1 cellular context compared by ENCODE assay signal in genomic region chr14:22928237-22929103, GRCh38.
TF ChIP-seq lines count a peak whose summit lies in the region.

No MANE protein-coding gene starts in this region.

TF ChIP-seq in HepG2, 621 proteins besides CTCF, POLR2A, EP300 and RAD21 (continued from another document and continues in another):
- TF ChIP-seq, protein P1, sequence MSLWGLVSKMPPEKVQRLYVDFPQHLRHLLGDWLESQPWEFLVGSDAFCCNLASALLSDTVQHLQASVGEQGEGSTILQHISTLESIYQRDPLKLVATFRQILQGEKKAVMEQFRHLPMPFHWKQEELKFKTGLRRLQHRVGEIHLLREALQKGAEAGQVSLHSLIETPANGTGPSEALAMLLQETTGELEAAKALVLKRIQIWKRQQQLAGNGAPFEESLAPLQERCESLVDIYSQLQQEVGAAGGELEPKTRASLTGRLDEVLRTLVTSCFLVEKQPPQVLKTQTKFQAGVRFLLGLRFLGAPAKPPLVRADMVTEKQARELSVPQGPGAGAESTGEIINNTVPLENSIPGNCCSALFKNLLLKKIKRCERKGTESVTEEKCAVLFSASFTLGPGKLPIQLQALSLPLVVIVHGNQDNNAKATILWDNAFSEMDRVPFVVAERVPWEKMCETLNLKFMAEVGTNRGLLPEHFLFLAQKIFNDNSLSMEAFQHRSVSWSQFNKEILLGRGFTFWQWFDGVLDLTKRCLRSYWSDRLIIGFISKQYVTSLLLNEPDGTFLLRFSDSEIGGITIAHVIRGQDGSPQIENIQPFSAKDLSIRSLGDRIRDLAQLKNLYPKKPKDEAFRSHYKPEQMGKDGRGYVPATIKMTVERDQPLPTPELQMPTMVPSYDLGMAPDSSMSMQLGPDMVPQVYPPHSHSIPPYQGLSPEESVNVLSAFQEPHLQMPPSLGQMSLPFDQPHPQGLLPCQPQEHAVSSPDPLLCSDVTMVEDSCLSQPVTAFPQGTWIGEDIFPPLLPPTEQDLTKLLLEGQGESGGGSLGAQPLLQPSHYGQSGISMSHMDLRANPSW (CRISPR knock-in tag; IDR thresholded peaks at IDR 0.05; ENCODE audit: borderline replicate concordance), result no peak
- no peak for TF ChIP-seq ZSCAN30 (CRISPR knock-in tag; IDR thresholded peaks at IDR 0.05)
- TF ChIP-seq ZNF644 (CRISPR knock-in tag; IDR thresholded peaks at IDR 0.05; ENCODE audit: low read depth), result no peak
- 0 out of 2 replicates have a peak, but pooled peaks have one; percentile 18 for TF ChIP-seq WIZ (CRISPR knock-in tag; IDR thresholded peaks at IDR 0.05)
- TF ChIP-seq ZNF431 (CRISPR knock-in tag; IDR thresholded peaks at IDR 0.05; ENCODE audit: borderline replicate concordance, low read depth), result 0 out of 2 replicates have a peak, but pooled peaks have one; percentile 8
- TF ChIP-seq ZNF788 (CRISPR knock-in tag; IDR thresholded peaks at IDR 0.05; ENCODE audit: borderline replicate concordance), result no peak
- no peak; the same call in 1 of the 2 replicates for TF ChIP-seq POLR2AphosphoS5 (IDR thresholded peaks at IDR 0.05; ENCODE audit: low read depth, low read length)
- no peak for TF ChIP-seq HHEX (CRISPR knock-in tag; IDR thresholded peaks at IDR 0.05)
- peak; percentile 78; the same call in 1 of the 2 replicates for TF ChIP-seq SMYD3 (CRISPR knock-in tag; IDR thresholded peaks at IDR 0.05)
- no peak for TF ChIP-seq ZNF235 (CRISPR knock-in tag; IDR thresholded peaks at IDR 0.05; ENCODE audit: borderline replicate concordance)
- peak; percentile 44 for TF ChIP-seq ZNF879 (CRISPR knock-in tag; IDR thresholded peaks at IDR 0.05)
- 0 out of 2 replicates have a peak, but pooled peaks have one; percentile 54 for TF ChIP-seq ZBTB46 (CRISPR knock-in tag; IDR thresholded peaks at IDR 0.05; ENCODE audit: borderline replicate concordance)
- TF ChIP-seq, protein P2, sequence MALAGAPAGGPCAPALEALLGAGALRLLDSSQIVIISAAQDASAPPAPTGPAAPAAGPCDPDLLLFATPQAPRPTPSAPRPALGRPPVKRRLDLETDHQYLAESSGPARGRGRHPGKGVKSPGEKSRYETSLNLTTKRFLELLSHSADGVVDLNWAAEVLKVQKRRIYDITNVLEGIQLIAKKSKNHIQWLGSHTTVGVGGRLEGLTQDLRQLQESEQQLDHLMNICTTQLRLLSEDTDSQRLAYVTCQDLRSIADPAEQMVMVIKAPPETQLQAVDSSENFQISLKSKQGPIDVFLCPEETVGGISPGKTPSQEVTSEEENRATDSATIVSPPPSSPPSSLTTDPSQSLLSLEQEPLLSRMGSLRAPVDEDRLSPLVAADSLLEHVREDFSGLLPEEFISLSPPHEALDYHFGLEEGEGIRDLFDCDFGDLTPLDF (CRISPR knock-in tag; IDR thresholded peaks at IDR 0.05), result no peak
- TF ChIP-seq, protein P3, sequence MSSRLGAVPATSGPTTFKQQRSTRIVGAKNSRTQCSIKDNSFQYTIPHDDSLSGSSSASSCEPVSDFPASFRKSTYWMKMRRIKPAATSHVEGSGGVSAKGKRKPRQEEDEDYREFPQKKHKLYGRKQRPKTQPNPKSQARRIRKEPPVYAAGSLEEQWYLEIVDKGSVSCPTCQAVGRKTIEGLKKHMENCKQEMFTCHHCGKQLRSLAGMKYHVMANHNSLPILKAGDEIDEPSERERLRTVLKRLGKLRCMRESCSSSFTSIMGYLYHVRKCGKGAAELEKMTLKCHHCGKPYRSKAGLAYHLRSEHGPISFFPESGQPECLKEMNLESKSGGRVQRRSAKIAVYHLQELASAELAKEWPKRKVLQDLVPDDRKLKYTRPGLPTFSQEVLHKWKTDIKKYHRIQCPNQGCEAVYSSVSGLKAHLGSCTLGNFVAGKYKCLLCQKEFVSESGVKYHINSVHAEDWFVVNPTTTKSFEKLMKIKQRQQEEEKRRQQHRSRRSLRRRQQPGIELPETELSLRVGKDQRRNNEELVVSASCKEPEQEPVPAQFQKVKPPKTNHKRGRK (CRISPR knock-in tag; IDR thresholded peaks at IDR 0.05), result peak; percentile 88
- TF ChIP-seq ZNF580 (CRISPR knock-in tag; IDR thresholded peaks at IDR 0.05; ENCODE audit: borderline replicate concordance, low read depth), result no peak; the same call in 1 of the 2 replicates
- TF ChIP-seq TBP (CRISPR knock-in tag; IDR thresholded peaks at IDR 0.05), result no peak
- 0 out of 2 replicates have a peak, but pooled peaks have one; percentile 62 for TF ChIP-seq ATF6 (CRISPR knock-in tag; conservative IDR thresholded peaks at IDR 0.05)
- no peak for TF ChIP-seq ETV6 (CRISPR knock-in tag; conservative IDR thresholded peaks at IDR 0.05)
- no peak for TF ChIP-seq ZNF335 (CRISPR knock-in tag; IDR thresholded peaks at IDR 0.05)
- TF ChIP-seq ZNF468 (CRISPR knock-in tag; IDR thresholded peaks at IDR 0.05), result no peak
- 0 out of 2 replicates have a peak, but pooled peaks have one; percentile 19 for TF ChIP-seq NFKBIZ (CRISPR knock-in tag; IDR thresholded peaks at IDR 0.05)
- TF ChIP-seq ZNF564 (CRISPR knock-in tag; IDR thresholded peaks at IDR 0.05), result no peak; the same call in 1 of the 2 replicates
- TF ChIP-seq MBNL3 (CRISPR knock-in tag; conservative IDR thresholded peaks at IDR 0.05), result no peak
- no peak; the same call in 1 of the 2 replicates for TF ChIP-seq ZNF775 (CRISPR knock-in tag; IDR thresholded peaks at IDR 0.05; ENCODE audit: borderline replicate concordance)
- TF ChIP-seq ZNF749 (CRISPR knock-in tag; IDR thresholded peaks at IDR 0.05; ENCODE audit: borderline replicate concordance), result 0 out of 2 replicates have a peak, but pooled peaks have one; percentile 21
- TF ChIP-seq ZNF530 (CRISPR knock-in tag; IDR thresholded peaks at IDR 0.05; ENCODE audit: low read depth), result no peak
- TF ChIP-seq ZNF674 (CRISPR knock-in tag; IDR thresholded peaks at IDR 0.05; ENCODE audit: low read depth), result no peak
- TF ChIP-seq ZNF574 (CRISPR knock-in tag; IDR thresholded peaks at IDR 0.05), result no peak
- TF ChIP-seq PBX2 (CRISPR knock-in tag; IDR thresholded peaks at IDR 0.05), result no peak
- TF ChIP-seq NFKB2 (CRISPR knock-in tag; IDR thresholded peaks at IDR 0.05; ENCODE audit: borderline replicate concordance), result no peak
- no peak for TF ChIP-seq THAP11 (CRISPR knock-in tag; IDR thresholded peaks at IDR 0.05)
- no peak for TF ChIP-seq ZBTB20 (CRISPR knock-in tag; IDR thresholded peaks at IDR 0.05; ENCODE audit: borderline replicate concordance, low read depth)
- TF ChIP-seq ARNT2 (CRISPR knock-in tag; IDR thresholded peaks at IDR 0.05; ENCODE audit: low read depth), result no peak
- no peak for TF ChIP-seq PAXIP1 (CRISPR knock-in tag; conservative IDR thresholded peaks at IDR 0.05)
- peak; percentile 73; the same call in 1 of the 2 replicates for TF ChIP-seq ZNF3 (CRISPR knock-in tag; IDR thresholded peaks at IDR 0.05)
- TF ChIP-seq ZNF572 (CRISPR knock-in tag; IDR thresholded peaks at IDR 0.05), result no peak
- TF ChIP-seq DNMT3B (CRISPR knock-in tag; conservative IDR thresholded peaks at IDR 0.05), result 0 out of 2 replicates have a peak, but pooled peaks have one; percentile 6
- TF ChIP-seq ZNF337 (CRISPR knock-in tag; IDR thresholded peaks at IDR 0.05; ENCODE audit: borderline replicate concordance, low read depth), result no peak
- no peak for TF ChIP-seq MXD1 (CRISPR knock-in tag; IDR thresholded peaks at IDR 0.05)
- no peak for TF ChIP-seq FOXK2 (IDR thresholded peaks at IDR 0.05)
- no peak for TF ChIP-seq YY1 (IDR thresholded peaks at IDR 0.05; ENCODE audit: insufficient read depth, insufficient replicate concordance, low read depth, low read length)
